14 cellular contexts compared by ENCODE assay signal in genomic region chr14:99541211-99541610, GRCh38.
"Had no signal": no experiment of that assay in that cellular context is flagged by ENCODE, and none has a peak within 500 bp of the region (broad histone marks: within the 10 kb centered on the region; RNA-seq: fewer than 3 reads in every experiment).

No MANE protein-coding gene starts in this region.

- H3K4me1 ChIP-seq: colonic mucosa had no signal

- H3K27ac ChIP-seq: colonic mucosa, thoracic aorta had no signal

- H3K4me3 ChIP-seq: body of pancreas, colonic mucosa, psoas muscle, spleen, stomach, thoracic aorta had no signal

- H3K9me3 ChIP-seq: body of pancreas, colonic mucosa, psoas muscle, spleen, stomach, thoracic aorta had no signal

- H3K27me3 ChIP-seq: body of pancreas, colonic mucosa, spleen, stomach had no signal

- ATAC-seq: left ventricle myocardium superior; natural killer cell treated with Interleukin-12 subunit alpha and Interleukin-12 subunit beta and Interleukin-15 and Interleukin-18, amount 100 ng/mL, for 72 hours; psoas muscle; sciatic nerve had no signal

- H3K36me3 ChIP-seq: colonic mucosa, spleen, stomach, thoracic aorta had no signal

- DNase-seq: activated naive CD8-positive, alpha-beta T cell treated with anti-CD3 and anti-CD28 coated beads for 36 hours; amygdala; body of pancreas; central memory CD4-positive, alpha-beta T cell; colonic mucosa; left ventricle myocardium superior; mesenchymal stem cell; psoas muscle; spleen; stomach; T-helper 2 cell had no signal
